14 cellular contexts compared by ENCODE assay signal in genomic region chr13:33069365-33069764, GRCh38. TPM values are rescaled to one million over a fixed set of nuclear protein-coding genes. Genes with fewer than 3 reads are reported as not detected.
A peak's percentile ranks its signal among the peaks of the same experiment; 100 is the strongest.
DNase-seq lines count a peak whose midpoint lies in the region; ATAC-seq and TF ChIP-seq lines count a peak whose summit lies in the region.
"Had no signal": no experiment of that assay in that cellular context is flagged by ENCODE, and none has a peak within 500 bp of the region (broad histone marks: within the 10 kb centered on the region; RNA-seq: fewer than 3 reads in every experiment).

No MANE protein-coding gene starts in this region.

- no TSS peak for BruUV-seq in A673 (replicated peaks; lab: Mats Ljungman, UMichigan)

- no peak for ATAC-seq in gastroesophageal sphincter

- no peak for TF ChIP-seq POLR2A in gastroesophageal sphincter (IDR thresholded peaks at IDR 0.05)

- POLR2A ChIA-PET in A673 (lab: Charles Lee; ENCODE audit: low non-redundant PET) = no interaction called here
- POLR2A ChIA-PET in activated CD4-positive, alpha-beta T cell treated with anti-CD3 and anti-CD28 coated beads, Interleukin-2, amount 10 ng/mL, durations not matched to agents 7 days and 5 days (lab: Charles Lee) = no interaction called here

- H3K27me3 ChIP-seq in A673 (replicated peaks; ENCODE audit: insufficient read depth, low read depth, low read length, poor library complexity) (no peaks in the 10 kb centered on the region), gastroesophageal sphincter (no peaks in the 10 kb centered on the region)

- no peak overlapping the region for H3K27ac ChIP-seq in A673 (ENCODE audit: low read depth, low read length, poor library complexity, severe bottlenecking)
- no peak overlapping the region for H3K27ac ChIP-seq in gastroesophageal sphincter

- DNase-seq in A673 (ENCODE audit: low spot score) (peak; percentile 57), GM13977 (ENCODE audit: low spot score) (no peak), SK-MEL-5 (ENCODE audit: low read depth, low spot score) (peak; percentile 66), inferior parietal cortex (ENCODE audit: extremely low spot score) (peak; percentile 15), NCI-H1105 (lab: John Stamatoyannopoulos, UW) (no peak), retina (no peak)
- DNase-seq in activated CD4-positive, alpha-beta T cell treated with anti-CD3 and anti-CD28 coated beads, Interleukin-2, amount 10 ng/mL, durations not matched to agents 7 days and 5 days = no peak
- DNase-seq: activated B cell treated with CpG ODN at 0.5 μM for 24 hours; activated gamma-delta T cell; CD8-positive, alpha-beta memory T cell; MM.1S; RPMI8226 had no signal

- H3K36me3 ChIP-seq in A673 (ENCODE audit: insufficient read depth, low read length, poor library complexity, severe bottlenecking) (no peaks in the 10 kb centered on the region), gastroesophageal sphincter (no peaks in the 10 kb centered on the region)

- H3K4me1 Mint-ChIP-seq in activated CD4-positive, alpha-beta T cell treated with anti-CD3 and anti-CD28 coated beads, Interleukin-2, amount 10 ng/mL, durations not matched to agents 7 days and 5 days = no peaks in the 10 kb centered on the region
- H3K4me1 Mint-ChIP-seq: activated B cell treated with CpG ODN at 0.5 μM for 24 hours; CD8-positive, alpha-beta memory T cell; nephron had no signal

- CTCF ChIA-PET in A673 (lab: Charles Lee) = no interaction called here
- CTCF ChIA-PET in activated CD4-positive, alpha-beta T cell treated with anti-CD3 and anti-CD28 coated beads, Interleukin-2, amount 10 ng/mL, durations not matched to agents 7 days and 5 days (lab: Charles Lee) = interaction anchor here (0.6 kb wide), 1 partner anchor 23 kb away, joined by 5 read pairs; no protein-coding TSS in a partner anchor

- no peaks in the 10 kb centered on the region for H3K9me3 Mint-ChIP-seq in activated CD4-positive, alpha-beta T cell treated with anti-CD3 and anti-CD28 coated beads, Interleukin-2, amount 10 ng/mL, durations not matched to agents 7 days and 5 days
- H3K9me3 Mint-ChIP-seq: activated B cell treated with CpG ODN at 0.5 μM for 24 hours, nephron had no signal

- TF ChIP-seq EP300 in gastroesophageal sphincter (IDR thresholded peaks at IDR 0.05) = no peak

- no peaks in the 10 kb centered on the region for H3K36me3 Mint-ChIP-seq in activated CD4-positive, alpha-beta T cell treated with anti-CD3 and anti-CD28 coated beads, Interleukin-2, amount 10 ng/mL, durations not matched to agents 7 days and 5 days (ENCODE audit: low read depth)
- H3K36me3 Mint-ChIP-seq: CD8-positive, alpha-beta memory T cell had no signal

- in situ Hi-C loops in GM13977 (cut with MboI; ENCODE audit: low pct_unique_long_range_greater_than_20kb, low sequenced_read_pairs, unreplicated experiment) (no loop called here), SK-MEL-5 (cut with HindIII; ENCODE audit: low pct_unique_long_range_greater_than_20kb, low sequenced_read_pairs) (no loop called here)

- no peak overlapping the region for H3K4me3 ChIP-seq in A673 (ENCODE audit: low read depth, low read length, poor library complexity, severe bottlenecking)
- no peak overlapping the region for H3K4me3 ChIP-seq in gastroesophageal sphincter

- H3K27ac Mint-ChIP-seq in activated CD4-positive, alpha-beta T cell treated with anti-CD3 and anti-CD28 coated beads, Interleukin-2, amount 10 ng/mL, durations not matched to agents 7 days and 5 days = no peak overlapping the region
- H3K27ac Mint-ChIP-seq: activated B cell treated with CpG ODN at 0.5 μM for 24 hours; CD8-positive, alpha-beta memory T cell; nephron had no signal

- H3K4me1 ChIP-seq in A673 (ENCODE audit: insufficient read depth, low read length, poor library complexity, severe bottlenecking) (peaks cover 9% of the 10 kb centered on the region), gastroesophageal sphincter (no peaks in the 10 kb centered on the region)

- H3K9me3 ChIP-seq in A673 (ENCODE audit: low read depth, low read length, poor library complexity, severe bottlenecking) (no peaks in the 10 kb centered on the region), gastroesophageal sphincter (no peaks in the 10 kb centered on the region)

- 77 to 86% methylated on average over 1 to 2 of the region's 2 CpGs for WGBS in gastroesophageal sphincter (ENCODE audit: low coverage in 1 of 2), 2 donors

- no peaks in the 10 kb centered on the region for H3K27me3 Mint-ChIP-seq in activated CD4-positive, alpha-beta T cell treated with anti-CD3 and anti-CD28 coated beads, Interleukin-2, amount 10 ng/mL, durations not matched to agents 7 days and 5 days
- H3K27me3 Mint-ChIP-seq: activated B cell treated with CpG ODN at 0.5 μM for 24 hours had no signal

- H3K4me3 Mint-ChIP-seq in activated CD4-positive, alpha-beta T cell treated with anti-CD3 and anti-CD28 coated beads, Interleukin-2, amount 10 ng/mL, durations not matched to agents 7 days and 5 days = no peak overlapping the region
- H3K4me3 Mint-ChIP-seq: activated B cell treated with CpG ODN at 0.5 μM for 24 hours; CD8-positive, alpha-beta memory T cell; nephron had no signal

- intact Hi-C loops in A673 (cut with micrococcal nuclease; ENCODE audit: unreplicated experiment) = no loop called here

- TF ChIP-seq CTCF in A673 (conservative IDR thresholded peaks at IDR 0.05; ENCODE audit: low read depth, low read length) (peak; percentile 52), GM13977 (IDR thresholded peaks at IDR 0.05; ENCODE audit: extremely low read depth, insufficient read depth, missing control alignments) (peak; percentile 34), gastroesophageal sphincter (IDR thresholded peaks at IDR 0.05) (peak in 1 of 4 experiments; percentile 15)

RNA-seq across cellular contexts. Expression of gene KL, which starts 53.1 kb away (rescaled TPM):
- total RNA-seq in A673 (2021) (1.1 and 1.5 TPM in 2 replicates), gastroesophageal sphincter (1 to 10 TPM; 1.7 to 6.6 (median 3.4) TPM)
- not detected in 2 replicates for total RNA-seq in SK-MEL-5 (2014; rRNA removed; shearing (Covaris generic))
- polyA plus RNA-seq in SK-MEL-5 (2015; cell fraction: cytosol; rRNA removed) = not detected in 2 replicates
- polyA plus RNA-seq in SK-MEL-5 (2015; cell fraction: nucleus; rRNA removed) = not detected in 2 replicates
- under 1 TPM; 0.25 to 0.27 TPM for total RNA-seq in activated CD4-positive, alpha-beta T cell treated with anti-CD3 and anti-CD28 coated beads, Interleukin-2, amount 10 ng/mL, durations not matched to agents 7 days and 5 days
- polyA plus RNA-seq: CD8-positive, alpha-beta memory T cell had no signal

Comparison
In these comparisons a context has a peak if more than half of its experiments do, and no peak if none do; other contexts are left out.
1. DNase-seq: peak in A673 (single experiment), SK-MEL-5 (single experiment) and inferior parietal cortex (single experiment); none in GM13977 (single experiment), NCI-H1105 (single experiment), activated CD4-positive, alpha-beta T cell treated with anti-CD3 and anti-CD28 coated beads, Interleukin-2, amount 10 ng/mL, durations not matched to agents 7 days and 5 days (single experiment) and retina (single experiment).